8 cellular contexts compared by ENCODE assay signal in the genomic region with DNA sequence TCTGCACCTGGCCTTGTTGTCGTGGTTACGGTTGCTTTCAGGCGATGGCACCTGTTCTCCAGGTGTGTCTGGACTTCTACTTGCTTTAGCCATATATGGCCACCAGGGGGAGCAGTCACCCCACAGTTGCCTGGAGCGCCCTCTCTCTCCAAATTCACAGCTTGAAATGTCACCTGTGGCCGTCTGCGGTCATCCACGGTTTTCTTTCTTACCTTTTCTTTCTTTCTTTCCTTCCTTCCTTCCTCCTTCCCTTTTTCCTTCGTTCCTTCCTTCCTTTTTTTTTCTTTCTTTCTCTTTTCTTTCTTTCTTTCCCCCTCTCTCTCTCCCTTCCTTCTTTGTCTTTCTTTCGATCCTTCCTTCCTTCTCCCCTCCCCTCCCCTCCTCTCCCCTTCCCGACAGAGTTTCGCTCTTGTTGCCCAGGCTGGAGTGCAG.
DNase-seq lines count a peak whose midpoint lies in the region; ATAC-seq and TF ChIP-seq lines count a peak whose summit lies in the region.

No MANE protein-coding gene starts in this region.

- no peaks in the 10 kb centered on the region for H3K4me1 Mint-ChIP-seq in activated CD4-positive, alpha-beta memory T cell treated with anti-CD3 and anti-CD28 coated beads for 36 hours (ENCODE audit: low read depth)
- peaks cover 0 to 9% (median 2%) of the 10 kb centered on the region in 4 donors for H3K4me1 Mint-ChIP-seq in naive thymus-derived CD8-positive, alpha-beta T cell
- H3K4me1 Mint-ChIP-seq in stimulated activated naive CD8-positive, alpha-beta T cell treated with anti-CD3 and anti-CD28 coated beads, Interleukin-15, amount 100 ng/mL, for 72 hours = no peaks in the 10 kb centered on the region

- DNase-seq in GM10266 (ENCODE audit: extremely low spot score) = peak; percentile 51
- DNase-seq in NCI-H2196 treated with DMSO at 0.1 percent for 48 hours (lab: John Stamatoyannopoulos, UW; ENCODE audit: unreplicated experiment) = peak; percentile 43
- DNase-seq in activated CD4-positive, alpha-beta memory T cell treated with anti-CD3 and anti-CD28 coated beads for 36 hours = peak; percentile 78
- DNase-seq in effector memory CD4-positive, alpha-beta T cell = peak; percentile 30 to 67 (median 49)
- peak; percentile 49 to 85 (median 72) for DNase-seq in naive thymus-derived CD8-positive, alpha-beta T cell
- peak; percentile 63 to 66 for DNase-seq in stimulated activated naive CD8-positive, alpha-beta T cell treated with anti-CD3 and anti-CD28 coated beads, Interleukin-15, amount 100 ng/mL, for 72 hours
- DNase-seq in medulla oblongata (ENCODE audit: extremely low spot score) = no peak

- H3K4me1 ChIP-seq in effector memory CD4-positive, alpha-beta T cell (ENCODE audit: control insufficient read depth, insufficient read depth, low read length, poor library complexity, severe bottlenecking) = peaks cover 4% of the 10 kb centered on the region

- no peak overlapping the region for H3K27ac Mint-ChIP-seq in activated CD4-positive, alpha-beta memory T cell treated with anti-CD3 and anti-CD28 coated beads for 36 hours
- H3K27ac Mint-ChIP-seq in naive thymus-derived CD8-positive, alpha-beta T cell = peak overlapping the region in 2 of 10 donors; percentile 39 to 76
- no peak overlapping the region for H3K27ac Mint-ChIP-seq in stimulated activated naive CD8-positive, alpha-beta T cell treated with anti-CD3 and anti-CD28 coated beads, Interleukin-15, amount 100 ng/mL, for 72 hours

- H3K4me3 ChIP-seq in effector memory CD4-positive, alpha-beta T cell (ENCODE audit: insufficient read depth, low read depth, low read length, poor library complexity, severe bottlenecking) = no peak overlapping the region

- H3K27me3 Mint-ChIP-seq in activated CD4-positive, alpha-beta memory T cell treated with anti-CD3 and anti-CD28 coated beads for 36 hours = no peaks in the 10 kb centered on the region
- H3K27me3 Mint-ChIP-seq in naive thymus-derived CD8-positive, alpha-beta T cell = no peaks in the 10 kb centered on the region
- no peaks in the 10 kb centered on the region for H3K27me3 Mint-ChIP-seq in stimulated activated naive CD8-positive, alpha-beta T cell treated with anti-CD3 and anti-CD28 coated beads, Interleukin-15, amount 100 ng/mL, for 72 hours

- peaks cover 4% of the 10 kb centered on the region for H3K36me3 Mint-ChIP-seq in activated CD4-positive, alpha-beta memory T cell treated with anti-CD3 and anti-CD28 coated beads for 36 hours
- H3K36me3 Mint-ChIP-seq in naive thymus-derived CD8-positive, alpha-beta T cell = peaks cover 0 to 17% (median 0%) of the 10 kb centered on the region in 3 donors

- CTCF ChIA-PET in activated CD4-positive, alpha-beta memory T cell treated with anti-CD3 and anti-CD28 coated beads for 36 hours (lab: Charles Lee) = interaction anchor here (0.7 to 2.1 kb wide), 3 partner anchors 30 to 405 kb away, joined by 3 to 18 read pairs (median 4); no protein-coding TSS in a partner anchor

- intact Hi-C loops in activated CD4-positive, alpha-beta memory T cell treated with anti-CD3 and anti-CD28 coated beads for 36 hours (cut with micrococcal nuclease) = loop anchor here (1.0 to 10.0 kb wide), 2 partner anchors 29 to 262 kb away; a partner anchor contains a TSS

- H3K4me3 Mint-ChIP-seq in activated CD4-positive, alpha-beta memory T cell treated with anti-CD3 and anti-CD28 coated beads for 36 hours = no peak overlapping the region
- H3K4me3 Mint-ChIP-seq in naive thymus-derived CD8-positive, alpha-beta T cell = no peak overlapping the region
- peak overlapping the region in 1 of 2 donors; percentile 3 for H3K4me3 Mint-ChIP-seq in stimulated activated naive CD8-positive, alpha-beta T cell treated with anti-CD3 and anti-CD28 coated beads, Interleukin-15, amount 100 ng/mL, for 72 hours

- ATAC-seq in HG02852 (IDR thresholded peaks at IDR 0.05; ENCODE audit: unreplicated experiment) = peak; percentile 90
- peak; percentile 69 to 80 for ATAC-seq in naive thymus-derived CD8-positive, alpha-beta T cell
- ATAC-seq in stimulated activated naive CD8-positive, alpha-beta T cell treated with anti-CD3 and anti-CD28 coated beads, Interleukin-15, amount 100 ng/mL, for 72 hours = peak; percentile 63

- H3K27ac ChIP-seq in effector memory CD4-positive, alpha-beta T cell (ENCODE audit: insufficient read depth, low read length, poor library complexity, severe bottlenecking) = no peak overlapping the region

- no peaks in the 10 kb centered on the region for H3K36me3 ChIP-seq in effector memory CD4-positive, alpha-beta T cell (ENCODE audit: control insufficient read depth, insufficient read depth, low read length)

- H3K27me3 ChIP-seq in effector memory CD4-positive, alpha-beta T cell (replicated peaks; ENCODE audit: control insufficient read depth, insufficient read depth, low read length, poor library complexity, severe bottlenecking) = no peaks in the 10 kb centered on the region

- POLR2A ChIA-PET in activated CD4-positive, alpha-beta memory T cell treated with anti-CD3 and anti-CD28 coated beads for 36 hours (lab: Charles Lee) = no interaction called here
- POLR2A ChIA-PET in naive thymus-derived CD8-positive, alpha-beta T cell (lab: Charles Lee) = no interaction called here

- TF ChIP-seq CTCF in GM10266 (IDR thresholded peaks at IDR 0.05; ENCODE audit: control insufficient read depth, insufficient read depth, low read depth, missing control alignments) = peak; percentile 70

- H3K9me3 ChIP-seq in effector memory CD4-positive, alpha-beta T cell (ENCODE audit: control insufficient read depth, low read length) = no peaks in the 10 kb centered on the region

- H3K9me3 Mint-ChIP-seq in activated CD4-positive, alpha-beta memory T cell treated with anti-CD3 and anti-CD28 coated beads for 36 hours = no peaks in the 10 kb centered on the region
- no peaks in the 10 kb centered on the region for H3K9me3 Mint-ChIP-seq in naive thymus-derived CD8-positive, alpha-beta T cell
- H3K9me3 Mint-ChIP-seq in stimulated activated naive CD8-positive, alpha-beta T cell treated with anti-CD3 and anti-CD28 coated beads, Interleukin-15, amount 100 ng/mL, for 72 hours = no peaks in the 10 kb centered on the region
